Comparison of ENCODE assay signal across 29 cellular contexts in genomic region chr5:102139029-102139428, GRCh38.
"Had no signal": no experiment of that assay in that cellular context is flagged by ENCODE, and none has a peak within 500 bp of the region (broad histone marks: within the 10 kb centered on the region; RNA-seq: fewer than 3 reads in every experiment).

No MANE protein-coding gene starts in this region.

- FAIRE-seq: astrocyte, TTC549 had no signal

- H3K4me1 ChIP-seq: Peyer's patch, SJSA1 had no signal

- H3K36me3 ChIP-seq: MG63, Peyer's patch, SJSA1 had no signal

- H3K4me3 ChIP-seq: MG63, Peyer's patch, SJSA1 had no signal

- H3K27me3 ChIP-seq: MG63, Peyer's patch, SJSA1 had no signal

- H3K27ac ChIP-seq: Peyer's patch, SJSA1 had no signal

- H3K9me3 ChIP-seq: MG63, Peyer's patch had no signal

- ATAC-seq: activated T-cell treated with anti-CD3 and anti-CD28 coated beads, Interleukin-2, amount 50 U/mL, for 4 hours; T-helper 17 cell had no signal

- DNase-seq: activated B cell treated with CpG ODN at 0.5 μM for 24 hours; activated CD4-positive, alpha-beta memory T cell treated with anti-CD3 and anti-CD28 coated beads for 36 hours; activated CD4-positive, alpha-beta T cell treated with anti-CD3 and anti-CD28 coated beads, Interleukin-2, amount 10 ng/mL, durations not matched to agents 7 days and 5 days; activated CD8-positive, alpha-beta memory T cell treated with anti-CD3 and anti-CD28 coated beads for 24 hours; activated effector memory CD4-positive, alpha-beta T cell treated with anti-CD3 and anti-CD28 coated beads, Interleukin-2, amount 50 U/mL, for 16 hours; activated naive CD4-positive, alpha-beta T cell treated with anti-CD3 and anti-CD28 coated beads for 36 hours; activated T-cell treated with anti-CD3 and anti-CD28 coated beads, Interleukin-2, amount 50 U/mL, for 4 hours; amygdala; KG1; MG63; MV-4-11; NCI-H1092 treated with DMSO at 0.1 percent for 48 hours; NCI-H1417 treated with DMSO at 0.1 percent for 48 hours; NCI-H1694; NCI-H2029; NCI-H2107; NCI-H2171 treated with DMSO at 0.1 percent for 48 hours; NCI-H226; NCI-H526; NCI-H82; NK-92 treated with Interleukin-12 subunit alpha and Interleukin-12 subunit beta, amount 100 ng/mL, for 24 hours; OCI-M1; Peyer's patch; SHP77; T-helper 17 cell; T1000 had no signal
